1 cellular context compared by ENCODE assay signal in genomic region chr2:24588294-24588693, GRCh38.
TF ChIP-seq lines count a peak whose summit lies in the region.

No MANE protein-coding gene starts in this region.

TF ChIP-seq in K562, 482 proteins besides CTCF, POLR2A, EP300 and RAD21 (continued from another document and continues in another):
- TF ChIP-seq MEIS2 (IDR thresholded peaks at IDR 0.05; ENCODE audit: partially characterized antibody) (peak; percentile 54), MTA2 (IDR thresholded peaks at IDR 0.05; ENCODE audit: low read depth) (peak; percentile 45; the same call in 1 of the 2 replicates), PHB2 (IDR thresholded peaks at IDR 0.05; ENCODE audit: low read depth) (no peak), NFIX (CRISPR knock-in tag; IDR thresholded peaks at IDR 0.05; ENCODE audit: low read depth) (no peak), PHF20 (IDR thresholded peaks at IDR 0.05; ENCODE audit: partially characterized antibody) (no peak), SMAD4 (CRISPR knock-in tag; conservative IDR thresholded peaks at IDR 0.05) (0 out of 2 replicates have a peak, but pooled peaks have one; percentile 26), NRF1 (conservative IDR thresholded peaks at IDR 0.05 in 1 of 2, IDR thresholded peaks at IDR 0.05 in 1 of 2) (no peak), PRDM10 (IDR thresholded peaks at IDR 0.05; ENCODE audit: partially characterized antibody) (peak; percentile 47), ATF3 (IDR thresholded peaks at IDR 0.05) (no peak), ATF3 (CRISPR knock-in tag; conservative IDR thresholded peaks at IDR 0.05) (no peak), CXXC5 (CRISPR knock-in tag; IDR thresholded peaks at IDR 0.05) (0 out of 2 replicates have a peak, but pooled peaks have one; percentile 36), PTBP1 (IDR thresholded peaks at IDR 0.05; ENCODE audit: low read depth, low read length) (no peak), ARID1B (IDR thresholded peaks at IDR 0.05) (peak; percentile 64), RBM15 (IDR thresholded peaks at IDR 0.05; ENCODE audit: insufficient read depth, low read length) (no peak), CREB3L1 (IDR thresholded peaks at IDR 0.05; ENCODE audit: borderline replicate concordance, low read depth) (no peak), KLF10 (CRISPR knock-in tag; IDR thresholded peaks at IDR 0.05) (no peak), HSF4 (CRISPR knock-in tag; IDR thresholded peaks at IDR 0.05; ENCODE audit: borderline replicate concordance) (no peak), ZFP30 (CRISPR knock-in tag; IDR thresholded peaks at IDR 0.05; ENCODE audit: borderline replicate concordance) (no peak), BHLHE40 (IDR thresholded peaks at IDR 0.05; ENCODE audit: low read length) (no peak), ZNF696 (CRISPR knock-in tag; conservative IDR thresholded peaks at IDR 0.05) (no peak), CREBBP (IDR thresholded peaks at IDR 0.05; ENCODE audit: low read depth, low read length) (no peak), FOXK2 (conservative IDR thresholded peaks at IDR 0.05 in 1 of 2, IDR thresholded peaks at IDR 0.05 in 1 of 2; ENCODE audit: low read depth in 2 of 2) (no peak), ZFX (CRISPR knock-in tag; IDR thresholded peaks at IDR 0.05) (no peak), HDAC1 (IDR thresholded peaks at IDR 0.05) (peak in 1 of 2 experiments; percentile 73; a peak in 1 of 4 replicates), SMAD3 (CRISPR knock-in tag; conservative IDR thresholded peaks at IDR 0.05) (no peak), XRCC5 (IDR thresholded peaks at IDR 0.05; ENCODE audit: low read depth, low read length) (no peak), GATA2 (CRISPR knock-in tag; IDR thresholded peaks at IDR 0.05) (peak; percentile 44; the same call in 1 of the 2 replicates), SMARCA4 (IDR thresholded peaks at IDR 0.05) (0 out of 2 replicates have a peak, but pooled peaks have one; percentile 19), GATAD2A (IDR thresholded peaks at IDR 0.05) (no peak), TAL1 (IDR thresholded peaks at IDR 0.05) (peak; percentile 53), FOXJ3 (CRISPR knock-in tag; IDR thresholded peaks at IDR 0.05) (no peak)
- TF ChIP-seq, protein P1, sequence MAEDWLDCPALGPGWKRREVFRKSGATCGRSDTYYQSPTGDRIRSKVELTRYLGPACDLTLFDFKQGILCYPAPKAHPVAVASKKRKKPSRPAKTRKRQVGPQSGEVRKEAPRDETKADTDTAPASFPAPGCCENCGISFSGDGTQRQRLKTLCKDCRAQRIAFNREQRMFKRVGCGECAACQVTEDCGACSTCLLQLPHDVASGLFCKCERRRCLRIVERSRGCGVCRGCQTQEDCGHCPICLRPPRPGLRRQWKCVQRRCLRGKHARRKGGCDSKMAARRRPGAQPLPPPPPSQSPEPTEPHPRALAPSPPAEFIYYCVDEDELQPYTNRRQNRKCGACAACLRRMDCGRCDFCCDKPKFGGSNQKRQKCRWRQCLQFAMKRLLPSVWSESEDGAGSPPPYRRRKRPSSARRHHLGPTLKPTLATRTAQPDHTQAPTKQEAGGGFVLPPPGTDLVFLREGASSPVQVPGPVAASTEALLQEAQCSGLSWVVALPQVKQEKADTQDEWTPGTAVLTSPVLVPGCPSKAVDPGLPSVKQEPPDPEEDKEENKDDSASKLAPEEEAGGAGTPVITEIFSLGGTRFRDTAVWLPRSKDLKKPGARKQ (CRISPR knock-in tag; IDR thresholded peaks at IDR 0.05), result no peak
- TF ChIP-seq, protein P2, sequence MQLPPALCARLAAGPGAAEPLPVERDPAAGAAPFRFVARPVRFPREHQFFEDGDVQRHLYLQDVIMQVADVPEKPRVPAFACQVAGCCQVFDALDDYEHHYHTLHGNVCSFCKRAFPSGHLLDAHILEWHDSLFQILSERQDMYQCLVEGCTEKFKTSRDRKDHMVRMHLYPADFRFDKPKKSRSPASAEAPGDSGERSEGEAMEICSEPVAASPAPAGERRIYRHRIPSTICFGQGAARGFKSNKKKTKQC (CRISPR knock-in tag; IDR thresholded peaks at IDR 0.05), result no peak
- TF ChIP-seq, protein P3, sequence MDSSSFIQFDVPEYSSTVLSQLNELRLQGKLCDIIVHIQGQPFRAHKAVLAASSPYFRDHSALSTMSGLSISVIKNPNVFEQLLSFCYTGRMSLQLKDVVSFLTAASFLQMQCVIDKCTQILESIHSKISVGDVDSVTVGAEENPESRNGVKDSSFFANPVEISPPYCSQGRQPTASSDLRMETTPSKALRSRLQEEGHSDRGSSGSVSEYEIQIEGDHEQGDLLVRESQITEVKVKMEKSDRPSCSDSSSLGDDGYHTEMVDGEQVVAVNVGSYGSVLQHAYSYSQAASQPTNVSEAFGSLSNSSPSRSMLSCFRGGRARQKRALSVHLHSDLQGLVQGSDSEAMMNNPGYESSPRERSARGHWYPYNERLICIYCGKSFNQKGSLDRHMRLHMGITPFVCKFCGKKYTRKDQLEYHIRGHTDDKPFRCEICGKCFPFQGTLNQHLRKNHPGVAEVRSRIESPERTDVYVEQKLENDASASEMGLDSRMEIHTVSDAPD (CRISPR knock-in tag; IDR thresholded peaks at IDR 0.05), result no peak
- TF ChIP-seq, protein P4, sequence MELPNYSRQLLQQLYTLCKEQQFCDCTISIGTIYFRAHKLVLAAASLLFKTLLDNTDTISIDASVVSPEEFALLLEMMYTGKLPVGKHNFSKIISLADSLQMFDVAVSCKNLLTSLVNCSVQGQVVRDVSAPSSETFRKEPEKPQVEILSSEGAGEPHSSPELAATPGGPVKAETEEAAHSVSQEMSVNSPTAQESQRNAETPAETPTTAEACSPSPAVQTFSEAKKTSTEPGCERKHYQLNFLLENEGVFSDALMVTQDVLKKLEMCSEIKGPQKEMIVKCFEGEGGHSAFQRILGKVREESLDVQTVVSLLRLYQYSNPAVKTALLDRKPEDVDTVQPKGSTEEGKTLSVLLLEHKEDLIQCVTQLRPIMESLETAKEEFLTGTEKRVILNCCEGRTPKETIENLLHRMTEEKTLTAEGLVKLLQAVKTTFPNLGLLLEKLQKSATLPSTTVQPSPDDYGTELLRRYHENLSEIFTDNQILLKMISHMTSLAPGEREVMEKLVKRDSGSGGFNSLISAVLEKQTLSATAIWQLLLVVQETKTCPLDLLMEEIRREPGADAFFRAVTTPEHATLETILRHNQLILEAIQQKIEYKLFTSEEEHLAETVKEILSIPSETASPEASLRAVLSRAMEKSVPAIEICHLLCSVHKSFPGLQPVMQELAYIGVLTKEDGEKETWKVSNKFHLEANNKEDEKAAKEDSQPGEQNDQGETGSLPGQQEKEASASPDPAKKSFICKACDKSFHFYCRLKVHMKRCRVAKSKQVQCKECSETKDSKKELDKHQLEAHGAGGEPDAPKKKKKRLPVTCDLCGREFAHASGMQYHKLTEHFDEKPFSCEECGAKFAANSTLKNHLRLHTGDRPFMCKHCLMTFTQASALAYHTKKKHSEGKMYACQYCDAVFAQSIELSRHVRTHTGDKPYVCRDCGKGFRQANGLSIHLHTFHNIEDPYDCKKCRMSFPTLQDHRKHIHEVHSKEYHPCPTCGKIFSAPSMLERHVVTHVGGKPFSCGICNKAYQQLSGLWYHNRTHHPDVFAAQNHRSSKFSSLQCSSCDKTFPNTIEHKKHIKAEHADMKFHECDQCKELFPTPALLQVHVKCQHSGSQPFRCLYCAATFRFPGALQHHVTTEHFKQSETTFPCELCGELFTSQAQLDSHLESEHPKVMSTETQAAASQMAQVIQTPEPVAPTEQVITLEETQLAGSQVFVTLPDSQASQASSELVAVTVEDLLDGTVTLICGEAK (IDR thresholded peaks at IDR 0.05), result no peak
- TF ChIP-seq, protein P4 (CRISPR knock-in tag; IDR thresholded peaks at IDR 0.05), result no peak
- TF ChIP-seq, protein P5, sequence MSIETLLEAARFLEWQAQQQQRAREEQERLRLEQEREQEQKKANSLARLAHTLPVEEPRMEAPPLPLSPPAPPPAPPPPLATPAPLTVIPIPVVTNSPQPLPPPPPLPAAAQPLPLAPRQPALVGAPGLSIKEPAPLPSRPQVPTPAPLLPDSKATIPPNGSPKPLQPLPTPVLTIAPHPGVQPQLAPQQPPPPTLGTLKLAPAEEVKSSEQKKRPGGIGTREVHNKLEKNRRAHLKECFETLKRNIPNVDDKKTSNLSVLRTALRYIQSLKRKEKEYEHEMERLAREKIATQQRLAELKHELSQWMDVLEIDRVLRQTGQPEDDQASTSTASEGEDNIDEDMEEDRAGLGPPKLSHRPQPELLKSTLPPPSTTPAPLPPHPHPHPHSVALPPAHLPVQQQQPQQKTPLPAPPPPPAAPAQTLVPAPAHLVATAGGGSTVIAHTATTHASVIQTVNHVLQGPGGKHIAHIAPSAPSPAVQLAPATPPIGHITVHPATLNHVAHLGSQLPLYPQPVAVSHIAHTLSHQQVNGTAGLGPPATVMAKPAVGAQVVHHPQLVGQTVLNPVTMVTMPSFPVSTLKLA (conservative IDR thresholded peaks at IDR 0.05), result 0 out of 4 replicates have a peak, but pooled peaks of 1 of the 2 experiments have one; percentile 14
- TF ChIP-seq, protein P6, sequence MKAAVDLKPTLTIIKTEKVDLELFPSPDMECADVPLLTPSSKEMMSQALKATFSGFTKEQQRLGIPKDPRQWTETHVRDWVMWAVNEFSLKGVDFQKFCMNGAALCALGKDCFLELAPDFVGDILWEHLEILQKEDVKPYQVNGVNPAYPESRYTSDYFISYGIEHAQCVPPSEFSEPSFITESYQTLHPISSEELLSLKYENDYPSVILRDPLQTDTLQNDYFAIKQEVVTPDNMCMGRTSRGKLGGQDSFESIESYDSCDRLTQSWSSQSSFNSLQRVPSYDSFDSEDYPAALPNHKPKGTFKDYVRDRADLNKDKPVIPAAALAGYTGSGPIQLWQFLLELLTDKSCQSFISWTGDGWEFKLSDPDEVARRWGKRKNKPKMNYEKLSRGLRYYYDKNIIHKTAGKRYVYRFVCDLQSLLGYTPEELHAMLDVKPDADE (conservative IDR thresholded peaks at IDR 0.05; ENCODE audit: control insufficient read depth, low read depth, low read length), result no peak
